In the genomic region with DNA sequence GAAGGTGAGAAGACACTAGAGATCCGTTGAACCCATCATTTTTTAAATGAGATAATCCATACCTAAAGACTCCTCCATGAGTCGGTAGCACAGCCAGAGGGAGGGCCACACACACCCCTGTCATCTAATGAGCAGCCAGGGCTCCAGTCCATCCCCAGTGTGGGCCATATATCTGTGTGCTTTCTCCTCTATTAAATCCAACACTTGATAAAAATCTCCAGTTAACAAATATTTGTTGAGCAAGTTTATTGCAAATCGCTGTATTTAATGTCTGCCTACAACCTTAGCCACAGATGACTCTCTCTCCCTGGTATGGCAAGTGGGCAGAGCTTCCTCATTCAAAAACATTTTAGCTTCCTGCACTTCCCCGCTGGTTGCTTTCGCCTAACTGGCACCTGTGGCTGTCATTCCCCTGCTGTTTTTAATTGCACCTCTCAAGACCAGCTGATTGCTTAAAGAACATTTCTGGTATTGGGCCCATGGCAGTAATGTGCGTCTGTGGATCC, we compare ENCODE assay signal across 8 cellular contexts.
A peak's percentile ranks its signal among the peaks of the same experiment; 100 is the strongest.
DNase-seq lines count a peak whose midpoint lies in the region; ATAC-seq, FAIRE-seq and TF ChIP-seq lines count a peak whose summit lies in the region.

No MANE protein-coding gene starts in this region.

- TF ChIP-seq POLR2A in H54 (IDR thresholded peaks at IDR 0.05; ENCODE audit: low read depth, low read length): no peak

- H3K4me3 Mint-ChIP-seq in natural killer cell: peak overlapping the region; percentile 15
- H3K4me3 Mint-ChIP-seq in natural killer cell treated with Interleukin-12 subunit alpha and Interleukin-12 subunit beta and Interleukin-15 and Interleukin-18, amount 100 ng/mL, for 72 hours: no peak overlapping the region

- DNase-seq in natural killer cell (no peak), SKM-1 (lab: John Stamatoyannopoulos, UW; ENCODE audit: unreplicated experiment) (peak; percentile 29), foreskin keratinocyte (peak in 1 of 2 donors; percentile 72), NCI-H187 treated with DMSO at 0.1 percent for 48 hours (lab: John Stamatoyannopoulos, UW) (no peak), H54 (ENCODE audit: insufficient read length, low spot score) (no peak), COLO668 (lab: John Stamatoyannopoulos, UW; ENCODE audit: unreplicated experiment) (no peak)
- no peak for DNase-seq in natural killer cell treated with Interleukin-12 subunit alpha and Interleukin-12 subunit beta and Interleukin-15 and Interleukin-18, amount 100 ng/mL, for 72 hours (ENCODE audit: low spot score)

- no peaks in the 10 kb centered on the region for H3K36me3 Mint-ChIP-seq in natural killer cell
- no peaks in the 10 kb centered on the region for H3K36me3 Mint-ChIP-seq in natural killer cell treated with Interleukin-12 subunit alpha and Interleukin-12 subunit beta and Interleukin-15 and Interleukin-18, amount 100 ng/mL, for 72 hours

- ATAC-seq in natural killer cell (peak; percentile 21 to 58 (median 23)), foreskin keratinocyte (no peak), GM18873 (IDR thresholded peaks at IDR 0.05; ENCODE audit: low FRiP score, unreplicated experiment) (no peak)
- ATAC-seq in natural killer cell treated with Interleukin-12 subunit alpha and Interleukin-12 subunit beta and Interleukin-15 and Interleukin-18, amount 100 ng/mL, for 72 hours: no peak

- TF ChIP-seq CTCF in natural killer cell (IDR thresholded peaks at IDR 0.05): no peak
- TF ChIP-seq CTCF in foreskin keratinocyte (conservative IDR thresholded peaks at IDR 0.05): no peak

- no peak for FAIRE-seq in H54 (lab: Jason Lieb, UNC)

- H3K9me3 Mint-ChIP-seq in natural killer cell: no peaks in the 10 kb centered on the region
- H3K9me3 Mint-ChIP-seq in natural killer cell treated with Interleukin-12 subunit alpha and Interleukin-12 subunit beta and Interleukin-15 and Interleukin-18, amount 100 ng/mL, for 72 hours: no peaks in the 10 kb centered on the region

- H3K27ac ChIP-seq in foreskin keratinocyte: peak overlapping the region; percentile 72

- no peaks in the 10 kb centered on the region for H3K27me3 ChIP-seq in foreskin keratinocyte

- intact Hi-C loops in natural killer cell (cut with micrococcal nuclease): no loop called here

- no peaks in the 10 kb centered on the region for H3K27me3 Mint-ChIP-seq in natural killer cell (ENCODE audit: low read depth in 2 of 2)
- H3K27me3 Mint-ChIP-seq in natural killer cell treated with Interleukin-12 subunit alpha and Interleukin-12 subunit beta and Interleukin-15 and Interleukin-18, amount 100 ng/mL, for 72 hours: no peaks in the 10 kb centered on the region

- H3K4me1 Mint-ChIP-seq in natural killer cell: peaks cover 70 to 77% of the 10 kb centered on the region in 2 donors
- H3K4me1 Mint-ChIP-seq in natural killer cell treated with Interleukin-12 subunit alpha and Interleukin-12 subunit beta and Interleukin-15 and Interleukin-18, amount 100 ng/mL, for 72 hours (ENCODE audit: low read depth in 2 of 2): peaks cover 60 to 64% of the 10 kb centered on the region in 2 donors

- peak overlapping the region; percentile 65 to 80 for H3K27ac Mint-ChIP-seq in natural killer cell
- H3K27ac Mint-ChIP-seq in natural killer cell treated with Interleukin-12 subunit alpha and Interleukin-12 subunit beta and Interleukin-15 and Interleukin-18, amount 100 ng/mL, for 72 hours: peak overlapping the region in 1 of 2 donors; percentile 80

- H3K4me1 ChIP-seq in foreskin keratinocyte: peaks cover 70% of the 10 kb centered on the region

Comparison
In these comparisons a context has a peak if more than half of its experiments do, and no peak if none do; other contexts are left out.
1. ATAC-seq: peak in natural killer cell (3 of 3); none in natural killer cell treated with Interleukin-12 subunit alpha and Interleukin-12 subunit beta and Interleukin-15 and Interleukin-18, amount 100 ng/mL, for 72 hours (0 of 2), foreskin keratinocyte (single experiment) and GM18873 (single experiment).